20 cellular contexts compared by ENCODE assay signal in genomic region chr2:66846887-66847286, GRCh38.
DNase-seq lines count a peak whose midpoint lies in the region; ATAC-seq, FAIRE-seq and TF ChIP-seq lines count a peak whose summit lies in the region.
"Had no signal": no experiment of that assay in that cellular context is flagged by ENCODE, and none has a peak within 500 bp of the region (broad histone marks: within the 10 kb centered on the region; RNA-seq: fewer than 3 reads in every experiment).

No MANE protein-coding gene starts in this region.

- intact Hi-C loops in pancreas (cut with DNase I), result loop anchor here in 1 of 3 donors (5.0 kb wide), 1 partner anchor 370 kb away; no protein-coding TSS in a partner anchor

- H3K4me1 Mint-ChIP-seq in HFFc6 (ENCODE audit: low read depth), result peaks cover 38% of the 10 kb centered on the region

- H3K27ac ChIP-seq in pancreas, result peak overlapping the region in 2 of 4 donors; percentile 48 to 71
- H3K27ac ChIP-seq: BLaER1 treated with 17β-estradiol and CSF1 and Interleukin-3, amounts not matched to agents 10 nM and 100 nM had no signal

- no peak for FAIRE-seq in pancreas (lab: Jason Lieb, UNC)
- FAIRE-seq: GM12892 had no signal

- TF ChIP-seq CTCF in pancreas (IDR thresholded peaks at IDR 0.05), result no peak
- no peak for TF ChIP-seq CTCF in HFFc6 (IDR thresholded peaks at IDR 0.05)

- H3K36me3 ChIP-seq in pancreas, result no peaks in the 10 kb centered on the region
- H3K36me3 ChIP-seq: BLaER1 treated with 17β-estradiol and CSF1 and Interleukin-3, amounts not matched to agents 10 nM and 100 nM; MG63 had no signal

- no peaks in the 10 kb centered on the region for H3K9me3 ChIP-seq in pancreas
- H3K9me3 ChIP-seq: BLaER1 treated with 17β-estradiol and CSF1 and Interleukin-3, amounts not matched to agents 10 nM and 100 nM; MG63; SK-N-SH had no signal

- no peak overlapping the region for H3K27ac Mint-ChIP-seq in HFFc6

- no peak overlapping the region for H3K4me3 Mint-ChIP-seq in HFFc6

- no peaks in the 10 kb centered on the region for H3K36me3 Mint-ChIP-seq in HFFc6 (ENCODE audit: low read depth)

- ATAC-seq in pancreas (peak; percentile 30 to 73 (median 70)), HG03108 (IDR thresholded peaks at IDR 0.05; ENCODE audit: unreplicated experiment) (no peak)
- ATAC-seq: Panc1 had no signal

- H3K27me3 ChIP-seq in pancreas, result no peaks in the 10 kb centered on the region
- H3K27me3 ChIP-seq: BLaER1 treated with 17β-estradiol and CSF1 and Interleukin-3, amounts not matched to agents 10 nM and 100 nM; MG63 had no signal

- peaks cover 21 to 49% (median 41%) of the 10 kb centered on the region in 3 donors for H3K4me1 ChIP-seq in pancreas
- H3K4me1 ChIP-seq: BLaER1 treated with 17β-estradiol and CSF1 and Interleukin-3, amounts not matched to agents 10 nM and 100 nM had no signal

- no peaks in the 10 kb centered on the region for H3K27me3 Mint-ChIP-seq in HFFc6 (ENCODE audit: insufficient read depth)

- DNase-seq in Caki2 (ENCODE audit: low read depth) (peak; percentile 43), LoVo (ENCODE audit: low spot score) (peak; percentile 3), left kidney (ENCODE audit: low read depth, low spot score) (peak; percentile 53), pancreas (peak in 3 of 6 donors; percentile 45 to 58 (median 48)), iPS-NIHi7 (ENCODE audit: extremely low spot score) (no peak), HFFc6 (no peak)
- no peak for DNase-seq in stimulated activated CD4-positive, alpha-beta T cell treated with anti-CD3 and anti-CD28 coated beads, Interleukin-4, amount 100 ng/mL, for 1 hour
- DNase-seq: HCEC 1CT, KG1, MG63, NCI-H1105 treated with DMSO at 0.1 percent for 48 hours, NCI-H187, NCI-H446 treated with DMSO at 0.1 percent for 48 hours, NCI-H748 treated with DMSO at 0.1 percent for 48 hours, Right ventricle myocardium superior, SK-N-SH had no signal

- H3K4me3 ChIP-seq in pancreas, result no peak overlapping the region
- H3K4me3 ChIP-seq: BLaER1 treated with 17β-estradiol and CSF1 and Interleukin-3, amounts not matched to agents 10 nM and 100 nM; MG63 had no signal

- no peaks in the 10 kb centered on the region for H3K9me3 Mint-ChIP-seq in HFFc6

- 17 to 23% methylated on average over 2 of the region's 2 CpGs for WGBS in pancreas, 2 donors

- in situ Hi-C loops in Caki2 (cut with HindIII; ENCODE audit: low pct_unique_long_range_greater_than_20kb, low sequenced_read_pairs), result no loop called here

Comparison
In these comparisons a context has a peak if more than half of its experiments do, and no peak if none do; other contexts are left out.
1. DNase-seq: peak in Caki2 (single experiment), LoVo (single experiment) and left kidney (single experiment); none in iPS-NIHi7 (single experiment), stimulated activated CD4-positive, alpha-beta T cell treated with anti-CD3 and anti-CD28 coated beads, Interleukin-4, amount 100 ng/mL, for 1 hour (single experiment) and HFFc6 (single experiment).